ENCODE assay signal across 24 cellular contexts in the genomic region with DNA sequence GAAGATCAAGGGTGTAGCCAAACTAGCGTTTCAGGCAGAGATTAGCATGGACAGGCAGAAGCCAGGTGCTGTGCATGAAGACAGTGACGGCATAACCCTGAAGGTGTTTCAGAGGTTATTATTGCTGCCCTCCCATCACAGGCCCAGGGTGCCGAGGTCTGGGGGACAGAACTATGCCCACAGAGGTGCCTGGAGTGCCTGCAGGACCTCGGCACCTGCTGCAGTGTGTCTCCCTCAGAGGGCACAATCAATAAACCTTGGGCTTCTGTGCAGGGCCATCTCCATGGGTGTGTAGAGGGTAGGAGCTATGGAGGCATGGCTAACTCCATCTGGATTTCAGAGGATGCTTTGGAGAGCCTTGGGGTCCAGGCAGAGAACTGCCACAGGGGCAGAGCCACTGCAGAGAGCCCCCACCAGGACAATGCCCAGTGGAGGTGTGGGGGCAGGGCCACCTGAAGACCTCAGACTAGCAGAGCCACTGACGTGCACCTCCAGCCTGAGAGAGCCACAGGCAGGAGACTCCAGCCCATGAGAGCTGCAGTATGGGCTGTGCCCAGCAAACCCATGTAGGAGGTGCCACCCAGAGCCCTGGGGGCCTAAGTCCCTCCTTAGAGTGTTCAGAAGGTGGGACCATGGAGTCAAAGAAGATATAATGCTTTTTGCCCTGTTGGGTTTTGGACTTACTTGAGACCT.
"Had no signal": no experiment of that assay in that cellular context is flagged by ENCODE, and none has a peak within 500 bp of the region (broad histone marks: within the 10 kb centered on the region; RNA-seq: fewer than 3 reads in every experiment).

No MANE protein-coding gene starts in this region.

- H3K4me1 Mint-ChIP-seq: activated CD4-positive, alpha-beta T cell treated with anti-CD3 and anti-CD28 coated beads for 36 hours had no signal

- H3K27ac Mint-ChIP-seq: activated CD4-positive, alpha-beta T cell treated with anti-CD3 and anti-CD28 coated beads for 36 hours; activated CD8-positive, alpha-beta T cell treated with anti-CD3 and anti-CD28 coated beads, Interleukin-2, amount 10 ng/mL, durations not matched to agents 7 days and 5 days; activated naive CD8-positive, alpha-beta T cell had no signal

- H3K27me3 ChIP-seq: adrenal gland, MG63, SJCRH30 had no signal

- H3K27me3 Mint-ChIP-seq: activated CD4-positive, alpha-beta T cell treated with anti-CD3 and anti-CD28 coated beads for 36 hours; activated naive CD8-positive, alpha-beta T cell had no signal

- H3K27ac ChIP-seq: adrenal gland, SJCRH30, VCaP had no signal

- DNase-seq: activated CD4-positive, alpha-beta T cell treated with anti-CD3 and anti-CD28 coated beads for 36 hours; activated CD4-positive, alpha-beta T cell treated with anti-CD3 and anti-CD28 coated beads, Interleukin-2, amount 50 U/mL, for 1 hour; activated CD8-positive, alpha-beta T cell treated with anti-CD3 and anti-CD28 coated beads, Interleukin-2, amount 10 ng/mL, durations not matched to agents 7 days and 5 days; activated gamma-delta T cell treated with Interleukin-2 at 50 U/mL for 16 hours; activated T-cell treated with anti-CD3 and anti-CD28 coated beads, Interleukin-2, amount 50 U/mL, for 4 hours; anterior cingulate cortex; MG63; MV-4-11; NCI-H1092 treated with DMSO at 0.1 percent for 48 hours; NCI-H1417 treated with DMSO at 0.1 percent for 48 hours; NCI-H1694; NCI-H2029 treated with DMSO at 0.1 percent for 48 hours; NCI-H510A treated with DMSO at 0.1 percent for 48 hours; NCI-H69; NK-92 treated with Interleukin-12 subunit alpha and Interleukin-12 subunit beta, amount 100 ng/mL, for 24 hours; OCI-M1; Right ventricle myocardium superior; RPMI8226; SJCRH30; SK-N-SH; T-helper 1 cell had no signal

- H3K36me3 ChIP-seq: adrenal gland, MG63, SJCRH30 had no signal

- H3K4me3 ChIP-seq: adrenal gland, MG63, SJCRH30 had no signal

- H3K4me3 Mint-ChIP-seq: activated CD4-positive, alpha-beta T cell treated with anti-CD3 and anti-CD28 coated beads for 36 hours; activated CD8-positive, alpha-beta T cell treated with anti-CD3 and anti-CD28 coated beads, Interleukin-2, amount 10 ng/mL, durations not matched to agents 7 days and 5 days; activated naive CD8-positive, alpha-beta T cell; activated T-cell treated with anti-CD3 and anti-CD28 coated beads, Interleukin-2, amount 50 U/mL, for 4 hours had no signal

- H3K9me3 ChIP-seq: adrenal gland, MG63, SJCRH30, SK-N-SH had no signal

- H3K4me1 ChIP-seq: adrenal gland, SJCRH30 had no signal
